In genomic region chr9:1208185-1208584, GRCh38 we compare ENCODE assay signal across 21 cellular contexts.
DNase-seq lines count a peak whose midpoint lies in the region; ATAC-seq and TF ChIP-seq lines count a peak whose summit lies in the region.
"Had no signal": no experiment of that assay in that cellular context is flagged by ENCODE, and none has a peak within 500 bp of the region (broad histone marks: within the 10 kb centered on the region; RNA-seq: fewer than 3 reads in every experiment).

No MANE protein-coding gene starts in this region.

- no peak for ATAC-seq in GM21515 (IDR thresholded peaks at IDR 0.05; ENCODE audit: unreplicated experiment)
- ATAC-seq in activated CD4-positive, CD25-positive, alpha-beta regulatory T cell treated with anti-CD3 and anti-CD28 coated beads, Interleukin-2, amount 50 U/mL, for 24 hours, result no peak
- ATAC-seq: SK-N-SH treated with all-trans-retinoic acid at 6 μM for 48 hours had no signal

- H3K9me3 ChIP-seq in osteoblast (ENCODE audit: low read depth, low read length), result no peaks in the 10 kb centered on the region
- H3K9me3 ChIP-seq: neutrophil had no signal

- no peak overlapping the region for H3K4me3 ChIP-seq in fibroblast of mammary gland (ENCODE audit: control insufficient read depth, low read depth, low read length)
- H3K4me3 ChIP-seq in osteoblast (ENCODE audit: insufficient read depth, low read length), result no peak overlapping the region
- H3K4me3 ChIP-seq: PC-9 had no signal

- no peaks in the 10 kb centered on the region for H3K36me3 ChIP-seq in osteoblast (ENCODE audit: insufficient read depth, low read length)
- H3K36me3 ChIP-seq: neutrophil had no signal

- peak overlapping the region; percentile 90 for H3K27ac ChIP-seq in osteoblast (ENCODE audit: low read depth, low read length)
- H3K27ac ChIP-seq: epithelial cell of prostate, KMS-11, neutrophil, PC-9 had no signal

- H2AFZ ChIP-seq in osteoblast (ENCODE audit: low read length), result no peak overlapping the region
- H2AFZ ChIP-seq: PC-9 had no signal

- TF ChIP-seq CTCF in fibroblast of mammary gland (conservative IDR thresholded peaks at IDR 0.05; ENCODE audit: control insufficient read depth, insufficient read depth, low read depth, low read length) (no peak), osteoblast (IDR thresholded peaks at IDR 0.05; ENCODE audit: extremely low read depth, low read depth, low read length) (no peak)

- H3K4me1 ChIP-seq in osteoblast (ENCODE audit: insufficient read depth, low read length), result no peaks in the 10 kb centered on the region

- no peaks in the 10 kb centered on the region for H3K27me3 ChIP-seq in osteoblast (ENCODE audit: insufficient read depth, low read length)
- H3K27me3 ChIP-seq: neutrophil had no signal

- no peaks in the 10 kb centered on the region for H3K79me2 ChIP-seq in osteoblast (ENCODE audit: insufficient read depth, low read length)

- no peaks in the 10 kb centered on the region for H4K20me1 ChIP-seq in osteoblast (ENCODE audit: insufficient read depth, low read length)

- DNase-seq in AG20443 (ENCODE audit: low spot score) (peak; percentile 74), M059J (ENCODE audit: low read depth) (peak; percentile 30), fibroblast of mammary gland (ENCODE audit: low read depth) (peak; percentile 90), osteoblast (ENCODE audit: insufficient read length, low spot score, missing footprints) (no peak), dedifferentiated amniotic fluid mesenchymal stem cell (ENCODE audit: extremely low spot score) (no peak), NCI-H2196 (lab: John Stamatoyannopoulos, UW; ENCODE audit: unreplicated experiment) (no peak)
- DNase-seq: activated CD4-positive, alpha-beta T cell treated with anti-CD3 and anti-CD28 coated beads, Interleukin-2, amount 10 ng/mL, durations not matched to agents 7 days and 5 days; activated naive CD4-positive, alpha-beta T cell treated with anti-CD3 and anti-CD28 coated beads, Interleukin-2, amount 10 ng/mL, durations not matched to agents 7 days and 5 days; COR-L47; dermis blood vessel endothelial cell; GDM1; left cardiac atrium; NCI-H1092 treated with DMSO at 0.1 percent for 48 hours; NCI-H774; PC-9 had no signal

- peak overlapping the region; percentile 39 for H3K4me2 ChIP-seq in osteoblast (ENCODE audit: insufficient read depth, low read length)
- H3K4me2 ChIP-seq: KMS-11, PC-9 had no signal

Comparison
In these comparisons a context has a peak if more than half of its experiments do, and no peak if none do; other contexts are left out.
1. DNase-seq: peak in AG20443 (single experiment), M059J (single experiment) and fibroblast of mammary gland (single experiment); none in osteoblast (single experiment), dedifferentiated amniotic fluid mesenchymal stem cell (single experiment) and NCI-H2196 (single experiment).